5 cellular contexts compared by ENCODE assay signal in genomic region chr10:11351801-11352200, GRCh38.
"Had no signal": no experiment of that assay in that cellular context is flagged by ENCODE, and none has a peak within 500 bp of the region (broad histone marks: within the 10 kb centered on the region; RNA-seq: fewer than 3 reads in every experiment).

No MANE protein-coding gene starts in this region.

- DNase-seq: H9, HCEC 1CT, IMR-90 had no signal

- H3K4me1 Mint-ChIP-seq: H9 had no signal

- H3K4me3 ChIP-seq: GM23338, K562 had no signal

- ATAC-seq: GM23338, K562 had no signal

- H3K4me3 Mint-ChIP-seq: GM23338, H9 had no signal

- H3K27ac Mint-ChIP-seq: GM23338, H9 had no signal

- H2AFZ ChIP-seq: GM23338 had no signal

- H3K4me2 ChIP-seq: GM23338 had no signal
